In the genomic region with DNA sequence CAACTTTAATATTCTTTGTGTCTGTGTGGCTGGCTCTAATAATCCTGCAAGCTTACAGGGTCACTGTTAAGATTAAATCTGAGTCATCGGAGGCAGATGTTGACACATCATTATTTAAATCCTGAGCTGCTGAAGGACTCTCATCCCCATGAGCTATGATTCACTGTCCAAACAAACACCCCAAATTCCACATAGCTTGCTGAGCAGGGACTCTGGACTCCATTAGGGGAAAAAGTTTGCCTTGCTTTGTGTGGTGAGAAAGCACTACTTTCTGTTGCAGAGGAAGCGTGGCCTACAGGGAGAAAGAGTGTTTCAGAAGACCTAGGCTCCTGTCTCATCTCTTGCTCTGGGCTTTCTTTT, we compare ENCODE assay signal across 1 cellular context.
TF ChIP-seq lines count a peak whose summit lies in the region.

No MANE protein-coding gene starts in this region.

TF ChIP-seq in HepG2, 621 proteins besides CTCF, POLR2A, EP300 and RAD21 (continued from another document and continues in another):
- TF ChIP-seq, protein P1, sequence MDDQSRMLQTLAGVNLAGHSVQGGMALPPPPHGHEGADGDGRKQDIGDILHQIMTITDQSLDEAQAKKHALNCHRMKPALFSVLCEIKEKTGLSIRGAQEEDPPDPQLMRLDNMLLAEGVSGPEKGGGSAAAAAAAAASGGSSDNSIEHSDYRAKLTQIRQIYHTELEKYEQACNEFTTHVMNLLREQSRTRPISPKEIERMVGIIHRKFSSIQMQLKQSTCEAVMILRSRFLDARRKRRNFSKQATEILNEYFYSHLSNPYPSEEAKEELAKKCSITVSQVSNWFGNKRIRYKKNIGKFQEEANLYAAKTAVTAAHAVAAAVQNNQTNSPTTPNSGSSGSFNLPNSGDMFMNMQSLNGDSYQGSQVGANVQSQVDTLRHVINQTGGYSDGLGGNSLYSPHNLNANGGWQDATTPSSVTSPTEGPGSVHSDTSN (CRISPR knock-in tag; IDR thresholded peaks at IDR 0.05; ENCODE audit: borderline replicate concordance), result no peak
- no peak for TF ChIP-seq KAT2B (IDR thresholded peaks at IDR 0.05; ENCODE audit: borderline replicate concordance, low read depth, low read length)
- peak; percentile 94 for TF ChIP-seq ISL2 (CRISPR knock-in tag; IDR thresholded peaks at IDR 0.05)
- TF ChIP-seq, protein P2, sequence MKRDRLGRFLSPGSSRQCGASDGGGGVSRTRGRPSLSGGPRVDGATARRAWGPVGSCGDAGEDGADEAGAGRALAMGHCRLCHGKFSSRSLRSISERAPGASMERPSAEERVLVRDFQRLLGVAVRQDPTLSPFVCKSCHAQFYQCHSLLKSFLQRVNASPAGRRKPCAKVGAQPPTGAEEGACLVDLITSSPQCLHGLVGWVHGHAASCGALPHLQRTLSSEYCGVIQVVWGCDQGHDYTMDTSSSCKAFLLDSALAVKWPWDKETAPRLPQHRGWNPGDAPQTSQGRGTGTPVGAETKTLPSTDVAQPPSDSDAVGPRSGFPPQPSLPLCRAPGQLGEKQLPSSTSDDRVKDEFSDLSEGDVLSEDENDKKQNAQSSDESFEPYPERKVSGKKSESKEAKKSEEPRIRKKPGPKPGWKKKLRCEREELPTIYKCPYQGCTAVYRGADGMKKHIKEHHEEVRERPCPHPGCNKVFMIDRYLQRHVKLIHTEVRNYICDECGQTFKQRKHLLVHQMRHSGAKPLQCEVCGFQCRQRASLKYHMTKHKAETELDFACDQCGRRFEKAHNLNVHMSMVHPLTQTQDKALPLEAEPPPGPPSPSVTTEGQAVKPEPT (CRISPR knock-in tag; IDR thresholded peaks at IDR 0.05; ENCODE audit: low read depth), result no peak
- TF ChIP-seq, protein P3, sequence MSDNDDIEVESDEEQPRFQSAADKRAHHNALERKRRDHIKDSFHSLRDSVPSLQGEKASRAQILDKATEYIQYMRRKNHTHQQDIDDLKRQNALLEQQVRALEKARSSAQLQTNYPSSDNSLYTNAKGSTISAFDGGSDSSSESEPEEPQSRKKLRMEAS (IDR thresholded peaks at IDR 0.05), result peak; percentile 77
- peak; percentile 54; the same call in 1 of the 2 replicates for TF ChIP-seq THAP11 (CRISPR knock-in tag; IDR thresholded peaks at IDR 0.05)
- TF ChIP-seq NCOA1 (CRISPR knock-in tag; IDR thresholded peaks at IDR 0.05), result 0 out of 2 replicates have a peak, but pooled peaks have one; percentile 13
- TF ChIP-seq, protein P4, sequence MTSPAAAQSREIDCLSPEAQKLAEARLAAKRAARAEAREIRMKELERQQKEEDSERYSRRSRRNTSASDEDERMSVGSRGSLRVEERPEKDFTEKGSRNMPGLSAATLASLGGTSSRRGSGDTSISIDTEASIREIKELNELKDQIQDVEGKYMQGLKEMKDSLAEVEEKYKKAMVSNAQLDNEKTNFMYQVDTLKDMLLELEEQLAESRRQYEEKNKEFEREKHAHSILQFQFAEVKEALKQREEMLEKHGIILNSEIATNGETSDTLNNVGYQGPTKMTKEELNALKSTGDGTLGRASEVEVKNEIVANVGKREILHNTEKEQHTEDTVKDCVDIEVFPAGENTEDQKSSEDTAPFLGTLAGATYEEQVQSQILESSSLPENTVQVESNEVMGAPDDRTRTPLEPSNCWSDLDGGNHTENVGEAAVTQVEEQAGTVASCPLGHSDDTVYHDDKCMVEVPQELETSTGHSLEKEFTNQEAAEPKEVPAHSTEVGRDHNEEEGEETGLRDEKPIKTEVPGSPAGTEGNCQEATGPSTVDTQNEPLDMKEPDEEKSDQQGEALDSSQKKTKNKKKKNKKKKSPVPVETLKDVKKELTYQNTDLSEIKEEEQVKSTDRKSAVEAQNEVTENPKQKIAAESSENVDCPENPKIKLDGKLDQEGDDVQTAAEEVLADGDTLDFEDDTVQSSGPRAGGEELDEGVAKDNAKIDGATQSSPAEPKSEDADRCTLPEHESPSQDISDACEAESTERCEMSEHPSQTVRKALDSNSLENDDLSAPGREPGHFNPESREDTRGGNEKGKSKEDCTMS (CRISPR knock-in tag; conservative IDR thresholded peaks at IDR 0.05), result no peak
- TF ChIP-seq YEATS4 (CRISPR knock-in tag; IDR thresholded peaks at IDR 0.05; ENCODE audit: borderline replicate concordance), result peak; percentile 63; the same call in 1 of the 2 replicates
- peak; percentile 46; the same call in 1 of the 2 replicates for TF ChIP-seq ZNF749 (CRISPR knock-in tag; IDR thresholded peaks at IDR 0.05; ENCODE audit: borderline replicate concordance)
- TF ChIP-seq GABPA (IDR thresholded peaks at IDR 0.05; ENCODE audit: low read depth, low read length), result no peak
- peak; percentile 23; the same call in 1 of the 2 replicates for TF ChIP-seq GABPA (CRISPR knock-in tag; IDR thresholded peaks at IDR 0.05; ENCODE audit: low read depth)
- no peak for TF ChIP-seq SNAI1 (CRISPR knock-in tag; IDR thresholded peaks at IDR 0.05; ENCODE audit: borderline replicate concordance)
- TF ChIP-seq, protein P5, sequence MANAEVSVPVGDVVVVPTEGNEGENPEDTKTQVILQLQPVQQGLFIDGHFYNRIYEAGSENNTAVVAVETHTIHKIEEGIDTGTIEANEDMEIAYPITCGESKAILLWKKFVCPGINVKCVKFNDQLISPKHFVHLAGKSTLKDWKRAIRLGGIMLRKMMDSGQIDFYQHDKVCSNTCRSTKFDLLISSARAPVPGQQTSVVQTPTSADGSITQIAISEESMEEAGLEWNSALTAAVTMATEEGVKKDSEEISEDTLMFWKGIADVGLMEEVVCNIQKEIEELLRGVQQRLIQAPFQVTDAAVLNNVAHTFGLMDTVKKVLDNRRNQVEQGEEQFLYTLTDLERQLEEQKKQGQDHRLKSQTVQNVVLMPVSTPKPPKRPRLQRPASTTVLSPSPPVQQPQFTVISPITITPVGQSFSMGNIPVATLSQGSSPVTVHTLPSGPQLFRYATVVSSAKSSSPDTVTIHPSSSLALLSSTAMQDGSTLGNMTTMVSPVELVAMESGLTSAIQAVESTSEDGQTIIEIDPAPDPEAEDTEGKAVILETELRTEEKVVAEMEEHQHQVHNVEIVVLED (CRISPR knock-in tag; IDR thresholded peaks at IDR 0.05; ENCODE audit: borderline replicate concordance), result no peak
- TF ChIP-seq TOE1 (CRISPR knock-in tag; IDR thresholded peaks at IDR 0.05), result no peak
- 0 out of 2 replicates have a peak, but pooled peaks have one; percentile 28 for TF ChIP-seq KLF11 (CRISPR knock-in tag; IDR thresholded peaks at IDR 0.05)
- 0 out of 2 replicates have a peak, but pooled peaks have one; percentile 70 for TF ChIP-seq NFKBIZ (CRISPR knock-in tag; IDR thresholded peaks at IDR 0.05)
- TF ChIP-seq HNRNPH1 (optimal IDR thresholded peaks at IDR 0.05; ENCODE audit: low read depth, low read length), result no peak
- TF ChIP-seq ZFYVE20 (CRISPR knock-in tag; IDR thresholded peaks at IDR 0.05; ENCODE audit: borderline replicate concordance, low read depth), result no peak
- no peak for TF ChIP-seq REL (CRISPR knock-in tag; conservative IDR thresholded peaks at IDR 0.05)
- no peak for TF ChIP-seq ZNF17 (CRISPR knock-in tag; IDR thresholded peaks at IDR 0.05)
- TF ChIP-seq ZFP62 (CRISPR knock-in tag; IDR thresholded peaks at IDR 0.05), result no peak
- peak; percentile 94 for TF ChIP-seq PITX1 (CRISPR knock-in tag; IDR thresholded peaks at IDR 0.05)
- peak; percentile 8; the same call in 1 of the 2 replicates for TF ChIP-seq SMC3 (IDR thresholded peaks at IDR 0.05; ENCODE audit: low read length)
- no peak for TF ChIP-seq NR1H2 (CRISPR knock-in tag; IDR thresholded peaks at IDR 0.05; ENCODE audit: borderline replicate concordance, low read depth)
- TF ChIP-seq, protein P6, sequence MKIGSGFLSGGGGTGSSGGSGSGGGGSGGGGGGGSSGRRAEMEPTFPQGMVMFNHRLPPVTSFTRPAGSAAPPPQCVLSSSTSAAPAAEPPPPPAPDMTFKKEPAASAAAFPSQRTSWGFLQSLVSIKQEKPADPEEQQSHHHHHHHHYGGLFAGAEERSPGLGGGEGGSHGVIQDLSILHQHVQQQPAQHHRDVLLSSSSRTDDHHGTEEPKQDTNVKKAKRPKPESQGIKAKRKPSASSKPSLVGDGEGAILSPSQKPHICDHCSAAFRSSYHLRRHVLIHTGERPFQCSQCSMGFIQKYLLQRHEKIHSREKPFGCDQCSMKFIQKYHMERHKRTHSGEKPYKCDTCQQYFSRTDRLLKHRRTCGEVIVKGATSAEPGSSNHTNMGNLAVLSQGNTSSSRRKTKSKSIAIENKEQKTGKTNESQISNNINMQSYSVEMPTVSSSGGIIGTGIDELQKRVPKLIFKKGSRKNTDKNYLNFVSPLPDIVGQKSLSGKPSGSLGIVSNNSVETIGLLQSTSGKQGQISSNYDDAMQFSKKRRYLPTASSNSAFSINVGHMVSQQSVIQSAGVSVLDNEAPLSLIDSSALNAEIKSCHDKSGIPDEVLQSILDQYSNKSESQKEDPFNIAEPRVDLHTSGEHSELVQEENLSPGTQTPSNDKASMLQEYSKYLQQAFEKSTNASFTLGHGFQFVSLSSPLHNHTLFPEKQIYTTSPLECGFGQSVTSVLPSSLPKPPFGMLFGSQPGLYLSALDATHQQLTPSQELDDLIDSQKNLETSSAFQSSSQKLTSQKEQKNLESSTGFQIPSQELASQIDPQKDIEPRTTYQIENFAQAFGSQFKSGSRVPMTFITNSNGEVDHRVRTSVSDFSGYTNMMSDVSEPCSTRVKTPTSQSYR (CRISPR knock-in tag; IDR thresholded peaks at IDR 0.05; ENCODE audit: borderline replicate concordance), result peak; percentile 12; the same call in 1 of the 2 replicates
- TF ChIP-seq GLI4 (CRISPR knock-in tag; IDR thresholded peaks at IDR 0.05; ENCODE audit: borderline replicate concordance), result no peak
- no peak for TF ChIP-seq ZNF501 (CRISPR knock-in tag; IDR thresholded peaks at IDR 0.05)
- peak; percentile 97 for TF ChIP-seq GATAD2A (CRISPR knock-in tag; IDR thresholded peaks at IDR 0.05)
- peak; percentile 50; the same call in 1 of the 2 replicates for TF ChIP-seq ATF7 (IDR thresholded peaks at IDR 0.05)
- TF ChIP-seq ATF7 (CRISPR knock-in tag; IDR thresholded peaks at IDR 0.05), result peak; percentile 66; the same call in 1 of the 2 replicates
- peak; percentile 82 for TF ChIP-seq ZNF331 (CRISPR knock-in tag; IDR thresholded peaks at IDR 0.05)
- no peak for TF ChIP-seq ESRRA (CRISPR knock-in tag; IDR thresholded peaks at IDR 0.05; ENCODE audit: low read depth)
- no peak for TF ChIP-seq PHF5A (CRISPR knock-in tag; IDR thresholded peaks at IDR 0.05; ENCODE audit: low read depth, unreplicated experiment)
- no peak for TF ChIP-seq PHF8 (CRISPR knock-in tag; IDR thresholded peaks at IDR 0.05)
- TF ChIP-seq, protein P7, sequence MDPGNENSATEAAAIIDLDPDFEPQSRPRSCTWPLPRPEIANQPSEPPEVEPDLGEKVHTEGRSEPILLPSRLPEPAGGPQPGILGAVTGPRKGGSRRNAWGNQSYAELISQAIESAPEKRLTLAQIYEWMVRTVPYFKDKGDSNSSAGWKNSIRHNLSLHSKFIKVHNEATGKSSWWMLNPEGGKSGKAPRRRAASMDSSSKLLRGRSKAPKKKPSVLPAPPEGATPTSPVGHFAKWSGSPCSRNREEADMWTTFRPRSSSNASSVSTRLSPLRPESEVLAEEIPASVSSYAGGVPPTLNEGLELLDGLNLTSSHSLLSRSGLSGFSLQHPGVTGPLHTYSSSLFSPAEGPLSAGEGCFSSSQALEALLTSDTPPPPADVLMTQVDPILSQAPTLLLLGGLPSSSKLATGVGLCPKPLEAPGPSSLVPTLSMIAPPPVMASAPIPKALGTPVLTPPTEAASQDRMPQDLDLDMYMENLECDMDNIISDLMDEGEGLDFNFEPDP (CRISPR knock-in tag; conservative IDR thresholded peaks at IDR 0.05), result no peak
- TF ChIP-seq NCOR1 (IDR thresholded peaks at IDR 0.05; ENCODE audit: borderline replicate concordance, low read length), result peak; percentile 75; the same call in 1 of the 2 replicates
- no peak for TF ChIP-seq NBN (conservative IDR thresholded peaks at IDR 0.05)
- TF ChIP-seq, protein P8, sequence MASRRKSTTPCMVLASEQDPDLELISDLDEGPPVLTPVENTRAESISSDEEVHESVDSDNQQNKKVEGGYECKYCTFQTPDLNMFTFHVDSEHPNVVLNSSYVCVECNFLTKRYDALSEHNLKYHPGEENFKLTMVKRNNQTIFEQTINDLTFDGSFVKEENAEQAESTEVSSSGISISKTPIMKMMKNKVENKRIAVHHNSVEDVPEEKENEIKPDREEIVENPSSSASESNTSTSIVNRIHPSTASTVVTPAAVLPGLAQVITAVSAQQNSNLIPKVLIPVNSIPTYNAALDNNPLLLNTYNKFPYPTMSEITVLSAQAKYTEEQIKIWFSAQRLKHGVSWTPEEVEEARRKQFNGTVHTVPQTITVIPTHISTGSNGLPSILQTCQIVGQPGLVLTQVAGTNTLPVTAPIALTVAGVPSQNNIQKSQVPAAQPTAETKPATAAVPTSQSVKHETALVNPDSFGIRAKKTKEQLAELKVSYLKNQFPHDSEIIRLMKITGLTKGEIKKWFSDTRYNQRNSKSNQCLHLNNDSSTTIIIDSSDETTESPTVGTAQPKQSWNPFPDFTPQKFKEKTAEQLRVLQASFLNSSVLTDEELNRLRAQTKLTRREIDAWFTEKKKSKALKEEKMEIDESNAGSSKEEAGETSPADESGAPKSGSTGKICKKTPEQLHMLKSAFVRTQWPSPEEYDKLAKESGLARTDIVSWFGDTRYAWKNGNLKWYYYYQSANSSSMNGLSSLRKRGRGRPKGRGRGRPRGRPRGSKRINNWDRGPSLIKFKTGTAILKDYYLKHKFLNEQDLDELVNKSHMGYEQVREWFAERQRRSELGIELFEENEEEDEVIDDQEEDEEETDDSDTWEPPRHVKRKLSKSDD (CRISPR knock-in tag; IDR thresholded peaks at IDR 0.05; ENCODE audit: low read depth), result no peak
- TF ChIP-seq HOXA5 (CRISPR knock-in tag; IDR thresholded peaks at IDR 0.05), result peak; percentile 88; the same call in 1 of the 2 replicates
- TF ChIP-seq ZNF746 (CRISPR knock-in tag; IDR thresholded peaks at IDR 0.05), result no peak
- TF ChIP-seq RCOR2 (CRISPR knock-in tag; IDR thresholded peaks at IDR 0.05), result no peak
- TF ChIP-seq, protein P9, sequence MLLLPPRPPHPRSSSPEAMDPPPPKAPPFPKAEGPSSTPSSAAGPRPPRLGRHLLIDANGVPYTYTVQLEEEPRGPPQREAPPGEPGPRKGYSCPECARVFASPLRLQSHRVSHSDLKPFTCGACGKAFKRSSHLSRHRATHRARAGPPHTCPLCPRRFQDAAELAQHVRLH (CRISPR knock-in tag; IDR thresholded peaks at IDR 0.05; ENCODE audit: borderline replicate concordance, low read depth), result no peak
- no peak for TF ChIP-seq SOX6 (IDR thresholded peaks at IDR 0.05)
- TF ChIP-seq SOX6 (CRISPR knock-in tag; IDR thresholded peaks at IDR 0.05), result peak; percentile 89
- TF ChIP-seq PHF21A (CRISPR knock-in tag; IDR thresholded peaks at IDR 0.05), result peak; percentile 91
- TF ChIP-seq JDP2 (CRISPR knock-in tag; IDR thresholded peaks at IDR 0.05; ENCODE audit: borderline replicate concordance), result no peak
- peak; percentile 69 for TF ChIP-seq KAT8 (CRISPR knock-in tag; IDR thresholded peaks at IDR 0.05)
- no peak for TF ChIP-seq ZNF564 (CRISPR knock-in tag; IDR thresholded peaks at IDR 0.05)
- no peak for TF ChIP-seq ZNF773 (CRISPR knock-in tag; IDR thresholded peaks at IDR 0.05; ENCODE audit: borderline replicate concordance)
- no peak for TF ChIP-seq SP2 (CRISPR knock-in tag; IDR thresholded peaks at IDR 0.05)
- peak; percentile 48; the same call in 1 of the 2 replicates for TF ChIP-seq ZNF205 (CRISPR knock-in tag; IDR thresholded peaks at IDR 0.05)
- no peak for TF ChIP-seq ZNF660 (CRISPR knock-in tag; IDR thresholded peaks at IDR 0.05; ENCODE audit: borderline replicate concordance, low read depth)
- peak; percentile 84 for TF ChIP-seq MAFK (conservative IDR thresholded peaks at IDR 0.05 in 1 of 2, IDR thresholded peaks at IDR 0.05 in 1 of 2; ENCODE audit: low read length in 2 of 2)
